Comparison of ENCODE assay signal across 8 cellular contexts in the genomic region with DNA sequence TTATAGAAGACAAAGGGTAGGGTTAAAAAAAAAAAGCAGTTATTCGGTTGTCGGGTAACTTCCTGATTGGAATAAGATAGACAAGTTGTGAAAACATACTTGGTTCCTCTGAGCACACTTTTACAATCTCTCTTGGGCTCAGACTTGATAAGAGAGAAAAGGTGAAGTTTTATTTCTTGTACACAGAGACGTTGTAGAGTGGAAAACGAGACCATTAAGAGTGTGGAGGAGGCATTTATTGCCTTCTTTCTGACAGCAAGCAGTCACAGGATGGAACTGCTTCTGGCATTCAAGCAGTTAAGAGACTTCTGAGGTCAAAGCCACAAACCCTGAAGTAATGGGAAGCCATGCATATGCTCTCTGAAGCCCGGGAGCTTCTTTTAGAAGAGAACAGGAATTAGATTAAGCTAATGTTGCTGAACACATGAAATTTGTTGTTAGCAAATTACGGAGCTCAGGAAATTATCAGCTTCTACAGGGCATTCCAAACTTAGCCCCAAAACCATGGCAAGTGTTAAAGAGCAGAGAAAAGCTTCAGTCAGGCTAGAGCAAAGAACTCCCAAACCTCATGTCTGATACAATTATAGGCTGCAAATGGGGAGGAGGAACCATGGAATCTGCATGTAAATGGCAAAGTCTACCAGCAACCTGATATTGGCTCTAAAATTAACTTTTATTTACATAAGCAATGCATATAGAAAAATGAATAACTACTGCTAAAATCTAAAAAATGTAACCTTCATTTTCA. TPM values are rescaled to one million over a fixed set of nuclear protein-coding genes. Genes with fewer than 3 reads are reported as not detected.
DNase-seq lines count a peak whose midpoint lies in the region; ATAC-seq, FAIRE-seq and TF ChIP-seq lines count a peak whose summit lies in the region.

No MANE protein-coding gene starts in this region.

- TF ChIP-seq POLR2A in GM12891 (IDR thresholded peaks at IDR 0.05; ENCODE audit: low read depth, low read length): no peak

- H3K9me3 Mint-ChIP-seq in activated naive CD8-positive, alpha-beta T cell treated with anti-CD3 and anti-CD28 coated beads for 36 hours: no peaks in the 10 kb centered on the region
- H3K9me3 Mint-ChIP-seq in naive thymus-derived CD4-positive, alpha-beta T cell: peaks cover 0 to 5% (median 0%) of the 10 kb centered on the region in 11 donors

- DNase-seq in GM12891 (ENCODE audit: insufficient read length, low spot score) (no peak), Kasumi-1 (lab: John Stamatoyannopoulos, UW) (peak; percentile 63 to 80), DMS153 (lab: John Stamatoyannopoulos, UW) (no peak)
- no peak for DNase-seq in activated naive CD8-positive, alpha-beta T cell treated with anti-CD3 and anti-CD28 coated beads for 36 hours
- DNase-seq in naive thymus-derived CD4-positive, alpha-beta T cell: peak in 7 of 9 donors; percentile 38 to 71 (median 63)
- DNase-seq in stimulated activated CD4-positive, alpha-beta T cell treated with anti-CD3 and anti-CD28 coated beads, Interleukin-15, amount 100 ng/mL, for 24 hours: no peak

- POLR2A ChIA-PET in naive thymus-derived CD4-positive, alpha-beta T cell (lab: Charles Lee): interaction anchor here (0.6 to 14.7 kb wide), 7 partner anchors 11 to 335 kb away, joined by 3 to 224 read pairs (median 17); a partner anchor contains a TSS

- H3K27me3 ChIP-seq in naive thymus-derived CD4-positive, alpha-beta T cell (ENCODE audit: control insufficient read depth in 2 of 2, insufficient read depth in 2 of 2, low read length in 2 of 2): no peaks in the 10 kb centered on the region

- H3K4me3 Mint-ChIP-seq in activated naive CD8-positive, alpha-beta T cell treated with anti-CD3 and anti-CD28 coated beads for 36 hours: peak overlapping the region; percentile 47
- H3K4me3 Mint-ChIP-seq in naive thymus-derived CD4-positive, alpha-beta T cell: peak overlapping the region; percentile 76 to 88 (median 82)

- peaks cover 3% of the 10 kb centered on the region for H3K36me3 Mint-ChIP-seq in activated naive CD8-positive, alpha-beta T cell treated with anti-CD3 and anti-CD28 coated beads for 36 hours
- peaks cover 0 to 12% (median 0%) of the 10 kb centered on the region in 5 donors for H3K36me3 Mint-ChIP-seq in naive thymus-derived CD4-positive, alpha-beta T cell

- peaks cover 67% of the 10 kb centered on the region for H3K4me1 Mint-ChIP-seq in activated naive CD8-positive, alpha-beta T cell treated with anti-CD3 and anti-CD28 coated beads for 36 hours
- peaks cover 68 to 96% (median 85%) of the 10 kb centered on the region in 7 donors for H3K4me1 Mint-ChIP-seq in naive thymus-derived CD4-positive, alpha-beta T cell

- H3K9me3 ChIP-seq in naive thymus-derived CD4-positive, alpha-beta T cell (ENCODE audit: control insufficient read depth in 2 of 3, low read length in 3 of 3): no peaks in the 10 kb centered on the region

- H3K36me3 ChIP-seq in naive thymus-derived CD4-positive, alpha-beta T cell (ENCODE audit: control insufficient read depth in 2 of 3, insufficient read depth in 3 of 3, low read length in 3 of 3): no peaks in the 10 kb centered on the region

- FAIRE-seq in GM12891 (lab: Jason Lieb, UNC): peak; percentile 61

- H3K4me1 ChIP-seq in naive thymus-derived CD4-positive, alpha-beta T cell (ENCODE audit: control insufficient read depth in 2 of 2, insufficient read depth in 2 of 2, low read length in 2 of 2): peaks cover 87 to 91% of the 10 kb centered on the region in 2 donors

- peak overlapping the region; percentile 69 for H3K27ac Mint-ChIP-seq in activated naive CD8-positive, alpha-beta T cell treated with anti-CD3 and anti-CD28 coated beads for 36 hours
- H3K27ac Mint-ChIP-seq in naive thymus-derived CD4-positive, alpha-beta T cell: peak overlapping the region; percentile 79 to 97 (median 90)

- peak overlapping the region; percentile 31 for H3K4me3 ChIP-seq in naive thymus-derived CD4-positive, alpha-beta T cell (ENCODE audit: low read length)

- H3K27me3 Mint-ChIP-seq in activated naive CD8-positive, alpha-beta T cell treated with anti-CD3 and anti-CD28 coated beads for 36 hours: no peaks in the 10 kb centered on the region
- H3K27me3 Mint-ChIP-seq in naive thymus-derived CD4-positive, alpha-beta T cell: no peaks in the 10 kb centered on the region

- peak overlapping the region; percentile 37 for H3K27ac ChIP-seq in naive thymus-derived CD4-positive, alpha-beta T cell (ENCODE audit: low read depth, low read length)

- peak; percentile 60 for ATAC-seq in naive thymus-derived CD4-positive, alpha-beta T cell
- ATAC-seq in HG02588 (IDR thresholded peaks at IDR 0.05; ENCODE audit: unreplicated experiment) (no peak), GM21515 (IDR thresholded peaks at IDR 0.05; ENCODE audit: unreplicated experiment) (no peak)

- CTCF ChIA-PET in naive thymus-derived CD4-positive, alpha-beta T cell (lab: Charles Lee): interaction anchor here (0.5 to 1.6 kb wide), 8 partner anchors 8 to 334 kb away, joined by 3 to 6 read pairs (median 3); no protein-coding TSS in a partner anchor

- intact Hi-C loops in naive thymus-derived CD4-positive, alpha-beta T cell (cut with micrococcal nuclease): loop anchor here in 1 of 2 donors (1.0 kb wide), 1 partner anchor 20 kb away; no protein-coding TSS in a partner anchor

TF ChIP-seq in GM12891, 5 proteins besides CTCF, POLR2A, EP300 and RAD21:
- TF ChIP-seq POLR2AphosphoS5 (IDR thresholded peaks at IDR 0.05; ENCODE audit: low read depth, low read length): no peak
- TF ChIP-seq TAF1 (IDR thresholded peaks at IDR 0.05; ENCODE audit: low read depth, low read length): no peak
- TF ChIP-seq POU2F2 (IDR thresholded peaks at IDR 0.05; ENCODE audit: low read depth, low read length): no peak
- no peak for TF ChIP-seq SPI1 (IDR thresholded peaks at IDR 0.05; ENCODE audit: low read depth, low read length)
- TF ChIP-seq PAX5 (IDR thresholded peaks at IDR 0.05; ENCODE audit: insufficient read depth, low read length, severe bottlenecking): no peak

RNA-seq across cellular contexts. Expression of a gene that starts 26.0 kb away (rescaled TPM):
- polyA plus RNA-seq in GM12891 (2012; ENCODE audit: low read depth, missing spikeins): 11.5 TPM
- total RNA-seq in activated naive CD8-positive, alpha-beta T cell treated with anti-CD3 and anti-CD28 coated beads for 36 hours: 10 to 100 TPM; 72.6 to 75.9 TPM
- 100 to 1,000 TPM; 116 to 305 (median 283) TPM for total RNA-seq in naive thymus-derived CD4-positive, alpha-beta T cell
- polyA plus RNA-seq in naive thymus-derived CD4-positive, alpha-beta T cell: 100 to 1,000 TPM; 209 to 247 TPM

Comparison
In these comparisons a context has a peak if more than half of its experiments do, and no peak if none do; other contexts are left out.
1. DNase-seq: peak in Kasumi-1 (2 of 2) and naive thymus-derived CD4-positive, alpha-beta T cell (7 of 9); none in GM12891 (single experiment), activated naive CD8-positive, alpha-beta T cell treated with anti-CD3 and anti-CD28 coated beads for 36 hours (single experiment), DMS153 (single experiment) and stimulated activated CD4-positive, alpha-beta T cell treated with anti-CD3 and anti-CD28 coated beads, Interleukin-15, amount 100 ng/mL, for 24 hours (single experiment).